In genomic region chr2:179106342-179107178, GRCh38 we compare ENCODE assay signal across 1 cellular context.
TF ChIP-seq lines count a peak whose summit lies in the region.

No MANE protein-coding gene starts in this region.

TF ChIP-seq in K562, 482 proteins besides CTCF, POLR2A, EP300 and RAD21 (continued from another document and continues in another):
- TF ChIP-seq, protein P1, sequence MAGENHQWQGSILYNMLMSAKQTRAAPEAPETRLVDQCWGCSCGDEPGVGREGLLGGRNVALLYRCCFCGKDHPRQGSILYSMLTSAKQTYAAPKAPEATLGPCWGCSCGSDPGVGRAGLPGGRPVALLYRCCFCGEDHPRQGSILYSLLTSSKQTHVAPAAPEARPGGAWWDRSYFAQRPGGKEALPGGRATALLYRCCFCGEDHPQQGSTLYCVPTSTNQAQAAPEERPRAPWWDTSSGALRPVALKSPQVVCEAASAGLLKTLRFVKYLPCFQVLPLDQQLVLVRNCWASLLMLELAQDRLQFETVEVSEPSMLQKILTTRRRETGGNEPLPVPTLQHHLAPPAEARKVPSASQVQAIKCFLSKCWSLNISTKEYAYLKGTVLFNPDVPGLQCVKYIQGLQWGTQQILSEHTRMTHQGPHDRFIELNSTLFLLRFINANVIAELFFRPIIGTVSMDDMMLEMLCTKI (IDR thresholded peaks at IDR 0.05; ENCODE audit: partially characterized antibody) = no peak
- TF ChIP-seq BCL6 (CRISPR knock-in tag; IDR thresholded peaks at IDR 0.05) (no peak), BCOR (IDR thresholded peaks at IDR 0.05) (no peak), PKNOX1 (IDR thresholded peaks at IDR 0.05) (peak; percentile 39; the same call in 1 of the 2 replicates), THRAP3 (IDR thresholded peaks at IDR 0.05; ENCODE audit: borderline replicate concordance) (no peak), L3MBTL2 (IDR thresholded peaks at IDR 0.05) (no peak), ZNF41 (CRISPR knock-in tag; conservative IDR thresholded peaks at IDR 0.05) (no peak), FOXM1 (IDR thresholded peaks at IDR 0.05; ENCODE audit: low read depth) (no peak), FOXM1 (CRISPR knock-in tag; IDR thresholded peaks at IDR 0.05; ENCODE audit: low read depth) (no peak), HMG20A (CRISPR knock-in tag; conservative IDR thresholded peaks at IDR 0.05) (no peak), CGGBP1 (CRISPR knock-in tag; IDR thresholded peaks at IDR 0.05) (no peak), ZNF318 (IDR thresholded peaks at IDR 0.05; ENCODE audit: borderline replicate concordance in 1 of 2, low read depth in 1 of 2) (peak in 1 of 2 experiments; percentile 79; a peak in 1 of 4 replicates), LCOR (CRISPR knock-in tag; IDR thresholded peaks at IDR 0.05) (no peak), BRD4 (IDR thresholded peaks at IDR 0.05) (no peak), PBX2 (CRISPR knock-in tag; IDR thresholded peaks at IDR 0.05; ENCODE audit: low read depth) (no peak), PBX2 (tag; conservative IDR thresholded peaks at IDR 0.05; ENCODE audit: low read depth) (peak; percentile 70), NR3C1 (CRISPR knock-in tag; IDR thresholded peaks at IDR 0.05) (no peak), MEIS2 (IDR thresholded peaks at IDR 0.05; ENCODE audit: partially characterized antibody) (peak; percentile 15), DMBX1 (CRISPR knock-in tag; IDR thresholded peaks at IDR 0.05; ENCODE audit: borderline replicate concordance) (no peak), EHMT2 (IDR thresholded peaks at IDR 0.05) (no peak), MIER1 (IDR thresholded peaks at IDR 0.05; ENCODE audit: low read depth) (no peak), ZNF175 (CRISPR knock-in tag; IDR thresholded peaks at IDR 0.05; ENCODE audit: low read depth) (no peak), ATF1 (CRISPR knock-in tag; IDR thresholded peaks at IDR 0.05) (no peak), ATF1 (tag; IDR thresholded peaks at IDR 0.05) (peak; percentile 14; the same call in 1 of the 2 replicates), STAT5A (IDR thresholded peaks at IDR 0.05; ENCODE audit: borderline replicate concordance, low read length) (no peak), ZNF324 (CRISPR knock-in tag; IDR thresholded peaks at IDR 0.05) (no peak), HMG20B (CRISPR knock-in tag; IDR thresholded peaks at IDR 0.05) (no peak), SREBF2 (CRISPR knock-in tag; IDR thresholded peaks at IDR 0.05) (no peak), GABPB1 (CRISPR knock-in tag; IDR thresholded peaks at IDR 0.05) (no peak), PML (IDR thresholded peaks at IDR 0.05; ENCODE audit: low read length) (no peak), ZBTB8A (IDR thresholded peaks at IDR 0.05; ENCODE audit: partially characterized antibody) (no peak), SREBF1 (IDR thresholded peaks at IDR 0.05; ENCODE audit: borderline replicate concordance, low read depth, low read length) (no peak)
- TF ChIP-seq, protein P2, sequence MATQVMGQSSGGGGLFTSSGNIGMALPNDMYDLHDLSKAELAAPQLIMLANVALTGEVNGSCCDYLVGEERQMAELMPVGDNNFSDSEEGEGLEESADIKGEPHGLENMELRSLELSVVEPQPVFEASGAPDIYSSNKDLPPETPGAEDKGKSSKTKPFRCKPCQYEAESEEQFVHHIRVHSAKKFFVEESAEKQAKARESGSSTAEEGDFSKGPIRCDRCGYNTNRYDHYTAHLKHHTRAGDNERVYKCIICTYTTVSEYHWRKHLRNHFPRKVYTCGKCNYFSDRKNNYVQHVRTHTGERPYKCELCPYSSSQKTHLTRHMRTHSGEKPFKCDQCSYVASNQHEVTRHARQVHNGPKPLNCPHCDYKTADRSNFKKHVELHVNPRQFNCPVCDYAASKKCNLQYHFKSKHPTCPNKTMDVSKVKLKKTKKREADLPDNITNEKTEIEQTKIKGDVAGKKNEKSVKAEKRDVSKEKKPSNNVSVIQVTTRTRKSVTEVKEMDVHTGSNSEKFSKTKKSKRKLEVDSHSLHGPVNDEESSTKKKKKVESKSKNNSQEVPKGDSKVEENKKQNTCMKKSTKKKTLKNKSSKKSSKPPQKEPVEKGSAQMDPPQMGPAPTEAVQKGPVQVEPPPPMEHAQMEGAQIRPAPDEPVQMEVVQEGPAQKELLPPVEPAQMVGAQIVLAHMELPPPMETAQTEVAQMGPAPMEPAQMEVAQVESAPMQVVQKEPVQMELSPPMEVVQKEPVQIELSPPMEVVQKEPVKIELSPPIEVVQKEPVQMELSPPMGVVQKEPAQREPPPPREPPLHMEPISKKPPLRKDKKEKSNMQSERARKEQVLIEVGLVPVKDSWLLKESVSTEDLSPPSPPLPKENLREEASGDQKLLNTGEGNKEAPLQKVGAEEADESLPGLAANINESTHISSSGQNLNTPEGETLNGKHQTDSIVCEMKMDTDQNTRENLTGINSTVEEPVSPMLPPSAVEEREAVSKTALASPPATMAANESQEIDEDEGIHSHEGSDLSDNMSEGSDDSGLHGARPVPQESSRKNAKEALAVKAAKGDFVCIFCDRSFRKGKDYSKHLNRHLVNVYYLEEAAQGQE (CRISPR knock-in tag; IDR thresholded peaks at IDR 0.05; ENCODE audit: low read depth) = no peak
- TF ChIP-seq, protein P3, sequence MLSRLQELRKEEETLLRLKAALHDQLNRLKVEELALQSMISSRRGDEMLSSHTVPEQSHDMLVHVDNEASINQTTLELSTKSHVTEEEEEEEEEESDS (CRISPR knock-in tag; IDR thresholded peaks at IDR 0.05) = no peak
- TF ChIP-seq, protein P4, sequence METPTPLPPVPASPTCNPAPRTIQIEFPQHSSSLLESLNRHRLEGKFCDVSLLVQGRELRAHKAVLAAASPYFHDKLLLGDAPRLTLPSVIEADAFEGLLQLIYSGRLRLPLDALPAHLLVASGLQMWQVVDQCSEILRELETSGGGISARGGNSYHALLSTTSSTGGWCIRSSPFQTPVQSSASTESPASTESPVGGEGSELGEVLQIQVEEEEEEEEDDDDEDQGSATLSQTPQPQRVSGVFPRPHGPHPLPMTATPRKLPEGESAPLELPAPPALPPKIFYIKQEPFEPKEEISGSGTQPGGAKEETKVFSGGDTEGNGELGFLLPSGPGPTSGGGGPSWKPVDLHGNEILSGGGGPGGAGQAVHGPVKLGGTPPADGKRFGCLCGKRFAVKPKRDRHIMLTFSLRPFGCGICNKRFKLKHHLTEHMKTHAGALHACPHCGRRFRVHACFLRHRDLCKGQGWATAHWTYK (CRISPR knock-in tag; IDR thresholded peaks at IDR 0.05) = no peak
- TF ChIP-seq, protein P5, sequence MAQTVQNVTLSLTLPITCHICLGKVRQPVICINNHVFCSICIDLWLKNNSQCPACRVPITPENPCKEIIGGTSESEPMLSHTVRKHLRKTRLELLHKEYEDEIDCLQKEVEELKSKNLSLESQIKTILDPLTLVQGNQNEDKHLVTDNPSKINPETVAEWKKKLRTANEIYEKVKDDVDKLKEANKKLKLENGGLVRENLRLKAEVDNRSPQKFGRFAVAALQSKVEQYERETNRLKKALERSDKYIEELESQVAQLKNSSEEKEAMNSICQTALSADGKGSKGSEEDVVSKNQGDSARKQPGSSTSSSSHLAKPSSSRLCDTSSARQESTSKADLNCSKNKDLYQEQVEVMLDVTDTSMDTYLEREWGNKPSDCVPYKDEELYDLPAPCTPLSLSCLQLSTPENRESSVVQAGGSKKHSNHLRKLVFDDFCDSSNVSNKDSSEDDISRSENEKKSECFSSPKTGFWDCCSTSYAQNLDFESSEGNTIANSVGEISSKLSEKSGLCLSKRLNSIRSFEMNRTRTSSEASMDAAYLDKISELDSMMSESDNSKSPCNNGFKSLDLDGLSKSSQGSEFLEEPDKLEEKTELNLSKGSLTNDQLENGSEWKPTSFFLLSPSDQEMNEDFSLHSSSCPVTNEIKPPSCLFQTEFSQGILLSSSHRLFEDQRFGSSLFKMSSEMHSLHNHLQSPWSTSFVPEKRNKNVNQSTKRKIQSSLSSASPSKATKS (CRISPR knock-in tag; IDR thresholded peaks at IDR 0.05) = no peak
- TF ChIP-seq, protein P6, sequence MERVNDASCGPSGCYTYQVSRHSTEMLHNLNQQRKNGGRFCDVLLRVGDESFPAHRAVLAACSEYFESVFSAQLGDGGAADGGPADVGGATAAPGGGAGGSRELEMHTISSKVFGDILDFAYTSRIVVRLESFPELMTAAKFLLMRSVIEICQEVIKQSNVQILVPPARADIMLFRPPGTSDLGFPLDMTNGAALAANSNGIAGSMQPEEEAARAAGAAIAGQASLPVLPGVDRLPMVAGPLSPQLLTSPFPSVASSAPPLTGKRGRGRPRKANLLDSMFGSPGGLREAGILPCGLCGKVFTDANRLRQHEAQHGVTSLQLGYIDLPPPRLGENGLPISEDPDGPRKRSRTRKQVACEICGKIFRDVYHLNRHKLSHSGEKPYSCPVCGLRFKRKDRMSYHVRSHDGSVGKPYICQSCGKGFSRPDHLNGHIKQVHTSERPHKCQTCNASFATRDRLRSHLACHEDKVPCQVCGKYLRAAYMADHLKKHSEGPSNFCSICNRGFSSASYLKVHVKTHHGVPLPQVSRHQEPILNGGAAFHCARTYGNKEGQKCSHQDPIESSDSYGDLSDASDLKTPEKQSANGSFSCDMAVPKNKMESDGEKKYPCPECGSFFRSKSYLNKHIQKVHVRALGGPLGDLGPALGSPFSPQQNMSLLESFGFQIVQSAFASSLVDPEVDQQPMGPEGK (CRISPR knock-in tag; IDR thresholded peaks at IDR 0.05; ENCODE audit: borderline replicate concordance) = no peak
